In genomic region chr2:63023444-63023843, GRCh38 we compare ENCODE assay signal across 8 cellular contexts. TPM values are rescaled to one million over a fixed set of nuclear protein-coding genes. Genes with fewer than 3 reads are reported as not detected.
A peak's percentile ranks its signal among the peaks of the same experiment; 100 is the strongest.
DNase-seq lines count a peak whose midpoint lies in the region; ATAC-seq and TF ChIP-seq lines count a peak whose summit lies in the region.

No MANE protein-coding gene starts in this region.

- peaks cover 10% of the 10 kb centered on the region for H3K36me3 Mint-ChIP-seq in effector memory CD8-positive, alpha-beta T cell (ENCODE audit: insufficient read depth)
- H3K36me3 Mint-ChIP-seq in glutamatergic neuron (ENCODE audit: unreplicated experiment), result no peaks in the 10 kb centered on the region

- no peaks in the 10 kb centered on the region for H3K4me1 ChIP-seq in PC-3 (ENCODE audit: insufficient read depth, low read length)

- H3K9me3 ChIP-seq in PC-3 (ENCODE audit: low read length), result no peaks in the 10 kb centered on the region

- no peaks in the 10 kb centered on the region for H3K27me3 ChIP-seq in H7 (ENCODE audit: control insufficient read depth, insufficient read depth, low read length)
- H3K27me3 ChIP-seq in PC-3 (ENCODE audit: low read length), result no peaks in the 10 kb centered on the region

- H3K4me2 ChIP-seq in PC-3 (ENCODE audit: low read length), result no peak overlapping the region

- no peaks in the 10 kb centered on the region for H3F3A ChIP-seq in PC-3 (ENCODE audit: low read length, unreplicated experiment)

- H3K4me3 Mint-ChIP-seq in effector memory CD8-positive, alpha-beta T cell, result no peak overlapping the region
- no peak overlapping the region for H3K4me3 Mint-ChIP-seq in glutamatergic neuron (ENCODE audit: unreplicated experiment)

- H3K27me3 Mint-ChIP-seq in effector memory CD8-positive, alpha-beta T cell, result no peaks in the 10 kb centered on the region
- H3K27me3 Mint-ChIP-seq in glutamatergic neuron (ENCODE audit: unreplicated experiment), result peaks cover 2% of the 10 kb centered on the region

- H3K4me3 ChIP-seq in H7 (ENCODE audit: insufficient read depth, low read depth, low read length), result no peak overlapping the region
- no peak overlapping the region for H3K4me3 ChIP-seq in PC-3 (ENCODE audit: low read length)
- H3K4me3 ChIP-seq in fibroblast of villous mesenchyme (ENCODE audit: low read depth, low read length), result no peak overlapping the region

- no peaks in the 10 kb centered on the region for H3K4me1 Mint-ChIP-seq in effector memory CD8-positive, alpha-beta T cell (ENCODE audit: low read depth in 2 of 2)
- H3K4me1 Mint-ChIP-seq in glutamatergic neuron (ENCODE audit: low read depth, unreplicated experiment), result no peaks in the 10 kb centered on the region

- H3K27ac ChIP-seq in PC-3 (ENCODE audit: low read length), result no peak overlapping the region

- peak; percentile 76 for TF ChIP-seq CTCF in PC-3 (conservative IDR thresholded peaks at IDR 0.05; ENCODE audit: low read depth, low read length)
- peak; percentile 55 for TF ChIP-seq CTCF in fibroblast of villous mesenchyme (IDR thresholded peaks at IDR 0.05; ENCODE audit: insufficient read depth, low read depth, low read length)
- TF ChIP-seq CTCF in glutamatergic neuron (IDR thresholded peaks at IDR 0.05; ENCODE audit: partially characterized antibody, unreplicated experiment), result no peak

- DNase-seq in DMS 273 (lab: John Stamatoyannopoulos, UW; ENCODE audit: unreplicated experiment) (peak; percentile 76), H7 (peak; percentile 42), PC-3 (peak; percentile 76), fibroblast of villous mesenchyme (ENCODE audit: low read depth) (peak; percentile 52), glutamatergic neuron (no peak), head of caudate nucleus (no peak)
- no peak for DNase-seq in stimulated activated naive CD4-positive, alpha-beta T cell (lab: John Stamatoyannopoulos, UW)
- no peak for DNase-seq in effector memory CD8-positive, alpha-beta T cell

- ATAC-seq in PC-3, result peak; percentile 81
- no peak for ATAC-seq in effector memory CD8-positive, alpha-beta T cell (replicated peaks)

- H4K20me1 ChIP-seq in PC-3 (ENCODE audit: low read length), result no peaks in the 10 kb centered on the region

- CTCF ChIA-PET in PC-3 (lab: Charles Lee), result no interaction called here

- H3K9me2 ChIP-seq in PC-3 (replicated peaks; ENCODE audit: low read length), result no peaks in the 10 kb centered on the region

- no peaks in the 10 kb centered on the region for H3K9me3 Mint-ChIP-seq in effector memory CD8-positive, alpha-beta T cell
- H3K9me3 Mint-ChIP-seq in glutamatergic neuron (ENCODE audit: unreplicated experiment), result no peaks in the 10 kb centered on the region

- POLR2A ChIA-PET in PC-3 (lab: Charles Lee; ENCODE audit: unreplicated experiment), result no interaction called here

- no peak overlapping the region for H3K9ac ChIP-seq in PC-3 (ENCODE audit: low read length)

- no peak overlapping the region for H3K27ac Mint-ChIP-seq in effector memory CD8-positive, alpha-beta T cell
- no peak overlapping the region for H3K27ac Mint-ChIP-seq in glutamatergic neuron (ENCODE audit: unreplicated experiment)

- no peak overlapping the region for H2AFZ ChIP-seq in PC-3 (ENCODE audit: low read length)

- H3K36me3 ChIP-seq in H7 (replicated peaks; ENCODE audit: control insufficient read depth, insufficient read depth, low read length), result no peaks in the 10 kb centered on the region
- no peaks in the 10 kb centered on the region for H3K36me3 ChIP-seq in PC-3 (ENCODE audit: low read depth, low read length)

- intact Hi-C loops in PC-3 (cut with micrococcal nuclease) (loop anchor here (1.0 kb wide), 1 partner anchor 236 kb away; no protein-coding TSS in a partner anchor), head of caudate nucleus (cut with DNase I) (no loop called here)

- BruUV-seq in PC-3 (replicated peaks; lab: Mats Ljungman, UMichigan), result no TSS peak

- no peaks in the 10 kb centered on the region for H3K79me2 ChIP-seq in PC-3 (ENCODE audit: low read length)

RNA-seq across cellular contexts. Expression of gene OTX1, which starts 27.2 kb away (rescaled TPM):
- 0.03 and 0.26 TPM in 2 replicates for total RNA-seq in H7 (2014; rRNA removed; shearing (Covaris generic))
- total RNA-seq in PC-3 (2014; rRNA removed), result 2.3 and 2.9 TPM in 2 replicates
- total RNA-seq in fibroblast of villous mesenchyme, result not detected in 2 replicates
- 0.15 TPM for total RNA-seq in glutamatergic neuron (ENCODE audit: unreplicated experiment)

Comparison
In these comparisons a context has a peak if more than half of its experiments do, and no peak if none do; other contexts are left out.
1. DNase-seq: peak in DMS 273 (single experiment), H7 (single experiment), PC-3 (single experiment) and fibroblast of villous mesenchyme (single experiment); none in stimulated activated naive CD4-positive, alpha-beta T cell (0 of 6), effector memory CD8-positive, alpha-beta T cell (0 of 3), glutamatergic neuron (single experiment) and head of caudate nucleus (0 of 42).